Comparison of ENCODE assay signal across 9 cellular contexts in the genomic region with DNA sequence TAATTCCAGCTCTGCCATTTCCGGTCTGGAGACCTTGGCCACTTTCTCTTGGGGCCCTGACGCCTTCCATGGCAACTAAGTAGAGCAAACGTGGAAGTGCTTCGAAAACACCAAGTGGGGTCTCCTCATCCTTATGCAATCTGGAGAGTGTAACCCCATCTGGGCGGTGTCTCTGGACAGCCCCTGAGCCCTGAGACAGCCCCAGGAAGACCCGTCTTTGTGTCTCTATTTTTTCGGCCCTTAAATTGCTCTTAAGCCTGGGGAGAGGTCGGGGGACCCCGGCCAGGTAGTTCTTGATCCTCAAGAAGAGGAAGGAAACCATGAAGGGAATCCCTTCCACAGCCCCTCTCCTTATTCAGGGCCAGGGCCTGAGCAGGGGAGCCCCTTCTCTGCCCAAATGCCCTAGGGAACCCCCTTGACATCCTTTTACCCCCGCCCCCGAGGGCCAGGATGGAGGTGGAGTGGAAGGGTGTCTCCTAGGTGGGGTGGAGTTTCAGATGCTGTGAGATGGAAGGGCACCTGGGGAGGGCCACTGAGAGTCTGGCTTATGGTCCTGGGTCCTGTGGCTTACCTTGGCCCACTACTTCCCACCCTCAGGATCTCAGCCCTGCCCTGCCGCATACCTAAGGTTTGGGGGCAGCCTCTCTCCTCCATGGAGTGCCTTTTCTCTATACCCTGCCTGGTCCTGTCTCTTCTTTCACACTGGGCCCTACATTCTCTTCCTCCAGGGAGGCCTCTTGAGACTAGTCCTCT. TPM values are rescaled to one million over a fixed set of nuclear protein-coding genes. Genes with fewer than 3 reads are reported as not detected.
DNase-seq lines count a peak whose midpoint lies in the region; ATAC-seq and TF ChIP-seq lines count a peak whose summit lies in the region.
"Had no signal": no experiment of that assay in that cellular context is flagged by ENCODE, and none has a peak within 500 bp of the region (broad histone marks: within the 10 kb centered on the region; RNA-seq: fewer than 3 reads in every experiment).

No MANE protein-coding gene starts in this region.

- peak overlapping the region; percentile 66 for H3K4me3 ChIP-seq in iPS-20b (ENCODE audit: low read length)

- no peak for DNase-seq in HFFc6
- DNase-seq in activated naive CD8-positive, alpha-beta T cell treated with anti-CD3 and anti-CD28 coated beads for 36 hours = no peak
- DNase-seq in stimulated activated naive CD8-positive, alpha-beta T cell treated with anti-CD3 and anti-CD28 coated beads, Interleukin-15, Interleukin-2, amounts not matched to agents 100 U/mL and 50 U/mL, for 24 hours = peak; percentile 30
- DNase-seq in stimulated activated CD4-positive, alpha-beta T cell treated with anti-CD3 and anti-CD28 coated beads, Interleukin-15, amount 100 ng/mL, for 24 hours = no peak
- no peak for DNase-seq in GM10266 (ENCODE audit: extremely low spot score)
- DNase-seq in stimulated activated CD4-positive, alpha-beta T cell treated with anti-CD3 and anti-CD28 coated beads, Interleukin-2, amount 100 ng/mL, for 24 hours = no peak

- no peaks in the 10 kb centered on the region for H3K9me3 ChIP-seq in iPS-20b (ENCODE audit: insufficient read depth, low read depth, low read length)

- peak overlapping the region; percentile 81; the same call in 1 of the 2 replicates for H3K9ac ChIP-seq in iPS-20b (ENCODE audit: low read depth, low read length)

- TF ChIP-seq CTCF in HFFc6 (IDR thresholded peaks at IDR 0.05) (no peak), GM10266 (IDR thresholded peaks at IDR 0.05; ENCODE audit: control insufficient read depth, insufficient read depth, low read depth, missing control alignments) (no peak)

- no peaks in the 10 kb centered on the region for H3K36me3 ChIP-seq in iPS-20b (ENCODE audit: insufficient read depth, low read depth, low read length)

- peaks cover 20% of the 10 kb centered on the region for H3K4me1 ChIP-seq in iPS-20b (ENCODE audit: insufficient read depth, low read length)

- peaks cover 31% of the 10 kb centered on the region for H3K4me1 Mint-ChIP-seq in HFFc6 (ENCODE audit: low read depth)
- peaks cover 46% of the 10 kb centered on the region for H3K4me1 Mint-ChIP-seq in activated naive CD8-positive, alpha-beta T cell treated with anti-CD3 and anti-CD28 coated beads for 36 hours

- peaks cover 9% of the 10 kb centered on the region for H3K27me3 Mint-ChIP-seq in HFFc6 (ENCODE audit: insufficient read depth)
- no peaks in the 10 kb centered on the region for H3K27me3 Mint-ChIP-seq in activated naive CD8-positive, alpha-beta T cell treated with anti-CD3 and anti-CD28 coated beads for 36 hours

- ATAC-seq in stimulated activated naive CD8-positive, alpha-beta T cell treated with anti-CD3 and anti-CD28 coated beads, Interleukin-15, Interleukin-2, amounts not matched to agents 100 U/mL and 50 U/mL, for 24 hours = no peak
- ATAC-seq in HG02970 (IDR thresholded peaks at IDR 0.05; ENCODE audit: low FRiP score, unreplicated experiment) = no peak

- no peaks in the 10 kb centered on the region for H3K36me3 Mint-ChIP-seq in HFFc6 (ENCODE audit: low read depth)
- peaks cover 6% of the 10 kb centered on the region for H3K36me3 Mint-ChIP-seq in activated naive CD8-positive, alpha-beta T cell treated with anti-CD3 and anti-CD28 coated beads for 36 hours

- peaks cover 54% of the 10 kb centered on the region for H3K27me3 ChIP-seq in iPS-20b (ENCODE audit: insufficient read depth, low read length)

- no peaks in the 10 kb centered on the region for H3K9me3 Mint-ChIP-seq in HFFc6
- H3K9me3 Mint-ChIP-seq in activated naive CD8-positive, alpha-beta T cell treated with anti-CD3 and anti-CD28 coated beads for 36 hours = no peaks in the 10 kb centered on the region

- H3K4me3 Mint-ChIP-seq in HFFc6 = peak overlapping the region; percentile 81
- H3K4me3 Mint-ChIP-seq in activated naive CD8-positive, alpha-beta T cell treated with anti-CD3 and anti-CD28 coated beads for 36 hours = peak overlapping the region; percentile 75

- H3K27ac Mint-ChIP-seq in HFFc6 = peak overlapping the region; percentile 94
- peak overlapping the region; percentile 87 for H3K27ac Mint-ChIP-seq in activated naive CD8-positive, alpha-beta T cell treated with anti-CD3 and anti-CD28 coated beads for 36 hours

- no peak overlapping the region for H3K27ac ChIP-seq in iPS-20b (ENCODE audit: low read length)

RNA-seq across cellular contexts. Expression of gene NR4A1, which starts 17.6 kb away (rescaled TPM):
- total RNA-seq in HFFc6 (2021; fragmentation: NEBNext Ultra II Directional; extraction: Animal tissue kit (Norgen Biotek cat#: 25700)) = 10 to 100 TPM; 10.3 to 46.6 (median 43.6) TPM
- 10 to 100 TPM; 88.0 to 92.6 TPM for total RNA-seq in activated naive CD8-positive, alpha-beta T cell treated with anti-CD3 and anti-CD28 coated beads for 36 hours

RNA-seq across cellular contexts. Expression of gene TAMALIN, which starts 26.9 kb away (rescaled TPM):
- under 1 TPM; 0.24 to 1.00 (median 0.69) TPM for total RNA-seq in HFFc6 (2021; fragmentation: NEBNext Ultra II Directional; extraction: Animal tissue kit (Norgen Biotek cat#: 25700))
- 10 to 100 TPM in 1 of 2 experiments, 1 to 10 TPM in 1; 9.1 to 11.3 TPM for total RNA-seq in activated naive CD8-positive, alpha-beta T cell treated with anti-CD3 and anti-CD28 coated beads for 36 hours

RNA-seq across cellular contexts. Expression of gene ATG101, which starts 36.1 kb away (rescaled TPM):
- total RNA-seq in HFFc6 (2021; fragmentation: NEBNext Ultra II Directional; extraction: Animal tissue kit (Norgen Biotek cat#: 25700)) = 10 to 100 TPM; 62.1 to 73.6 (median 66.6) TPM
- 10 to 100 TPM; 39.8 to 41.2 TPM for total RNA-seq in activated naive CD8-positive, alpha-beta T cell treated with anti-CD3 and anti-CD28 coated beads for 36 hours

RNA-seq across cellular contexts. Expression of gene SMIM41, which starts 45.8 kb away (rescaled TPM):
- not detected for total RNA-seq in HFFc6 (2021; fragmentation: NEBNext Ultra II Directional; extraction: Animal tissue kit (Norgen Biotek cat#: 25700))
- total RNA-seq in activated naive CD8-positive, alpha-beta T cell treated with anti-CD3 and anti-CD28 coated beads for 36 hours = not detected
- total RNA-seq: activated CD8-positive, alpha-beta memory T cell treated with anti-CD3 and anti-CD28 coated beads for 36 hours had no signal

Comparison
In these comparisons a context has a peak if more than half of its experiments do, and no peak if none do; other contexts are left out.
1. RNA of gene TAMALIN, which starts 26.9 kb away (total RNA-seq): 9.1 to 11.3 TPM in activated naive CD8-positive, alpha-beta T cell treated with anti-CD3 and anti-CD28 coated beads for 36 hours; 0.24 to 1.00 TPM in HFFc6; every median in the first group is over 4 times any median in the second.